In genomic region chr12:54398995-54399793, GRCh38 we compare ENCODE assay signal across 1 cellular context.
TF ChIP-seq lines count a peak whose summit lies in the region.

No MANE protein-coding gene starts in this region.

TF ChIP-seq in GM23338, 12 proteins besides CTCF, POLR2A, EP300 and RAD21 (continued from another document):
- no peak for TF ChIP-seq ZNF462 (CRISPR knock-in tag; IDR thresholded peaks at IDR 0.05)
- TF ChIP-seq ETS1 (IDR thresholded peaks at IDR 0.05), result no peak
- no peak for TF ChIP-seq POLR2AphosphoS5 (IDR thresholded peaks at IDR 0.05; ENCODE audit: low read depth)
- TF ChIP-seq REST (IDR thresholded peaks at IDR 0.05; ENCODE audit: unreplicated experiment), result no peak
- TF ChIP-seq STAT1 (IDR thresholded peaks at IDR 0.05; ENCODE audit: unreplicated experiment), result no peak
- TF ChIP-seq CREB1 (CRISPR knock-in tag; IDR thresholded peaks at IDR 0.05; ENCODE audit: low read depth), result no peak
